1 cellular context compared by ENCODE assay signal in genomic region chr6:31815025-31815838, GRCh38.
TF ChIP-seq lines count a peak whose summit lies in the region.

HSPA1A (plus strand) TSS chr6:31815543; CDS start chr6:31815757, 214 bp downstream.
HSPA1L (minus strand) TSS chr6:31815283; CDS start chr6:31811972, 3,311 bp downstream.

TF ChIP-seq in HepG2, 621 proteins besides CTCF, POLR2A, EP300 and RAD21 (continued from another document and continues in another):
- TF ChIP-seq MLX (CRISPR knock-in tag; IDR thresholded peaks at IDR 0.05) (no peak), TCF7L2 (IDR thresholded peaks at IDR 0.05; ENCODE audit: low read depth, low read length) (no peak), RFX5 (IDR thresholded peaks at IDR 0.05; ENCODE audit: low read depth, low read length) (peak; percentile 52; the same call in 1 of the 2 replicates), RXRA (CRISPR knock-in tag; IDR thresholded peaks at IDR 0.05) (no peak), ZBTB7A (CRISPR knock-in tag; IDR thresholded peaks at IDR 0.05) (no peak), ZNF878 (CRISPR knock-in tag; IDR thresholded peaks at IDR 0.05) (no peak), NFE2L2 (IDR thresholded peaks at IDR 0.05; ENCODE audit: low read length) (no peak), LCORL (IDR thresholded peaks at IDR 0.05) (no peak), LCORL (CRISPR knock-in tag; IDR thresholded peaks at IDR 0.05) (peak; percentile 61; the same call in 1 of the 2 replicates), ZNF282 (IDR thresholded peaks at IDR 0.05; ENCODE audit: partially characterized antibody) (no peak), SMARCC2 (IDR thresholded peaks at IDR 0.05) (no peak), RFX1 (IDR thresholded peaks at IDR 0.05) (peak; percentile 21; the same call in 1 of the 2 replicates), FOXK1 (CRISPR knock-in tag; IDR thresholded peaks at IDR 0.05; ENCODE audit: borderline replicate concordance, low read depth) (no peak), ZNF468 (CRISPR knock-in tag; IDR thresholded peaks at IDR 0.05) (no peak), ZNF576 (CRISPR knock-in tag; IDR thresholded peaks at IDR 0.05) (no peak), IRF1 (CRISPR knock-in tag; IDR thresholded peaks at IDR 0.05; ENCODE audit: low read depth) (no peak), ZNF7 (CRISPR knock-in tag; IDR thresholded peaks at IDR 0.05) (no peak), ZNF607 (CRISPR knock-in tag; IDR thresholded peaks at IDR 0.05; ENCODE audit: borderline replicate concordance) (no peak; the same call in 1 of the 2 replicates), SOX13 (IDR thresholded peaks at IDR 0.05) (0 out of 2 replicates have a peak, but pooled peaks have one; percentile 39), SOX13 (CRISPR knock-in tag; conservative IDR thresholded peaks at IDR 0.05 in 1 of 2, IDR thresholded peaks at IDR 0.05 in 1 of 2) (no peak), ZNF432 (CRISPR knock-in tag; IDR thresholded peaks at IDR 0.05; ENCODE audit: borderline replicate concordance) (no peak), ZNF788 (CRISPR knock-in tag; IDR thresholded peaks at IDR 0.05; ENCODE audit: borderline replicate concordance) (peak; percentile 40; the same call in 1 of the 2 replicates), MYNN (CRISPR knock-in tag; IDR thresholded peaks at IDR 0.05; ENCODE audit: low read depth) (no peak), CBX5 (CRISPR knock-in tag; IDR thresholded peaks at IDR 0.05; ENCODE audit: borderline replicate concordance) (no peak), YEATS2 (CRISPR knock-in tag; IDR thresholded peaks at IDR 0.05; ENCODE audit: borderline replicate concordance) (no peak; the same call in 1 of the 2 replicates), NR2F2 (IDR thresholded peaks at IDR 0.05; ENCODE audit: borderline replicate concordance, low read depth) (peak; percentile 37; the same call in 1 of the 2 replicates), ZNF263 (CRISPR knock-in tag; IDR thresholded peaks at IDR 0.05) (peak; percentile 25; the same call in 1 of the 2 replicates), ZNF660 (CRISPR knock-in tag; IDR thresholded peaks at IDR 0.05; ENCODE audit: borderline replicate concordance, low read depth) (no peak), SP1 (IDR thresholded peaks at IDR 0.05) (no peak), SP1 (CRISPR knock-in tag; IDR thresholded peaks at IDR 0.05) (no peak), TEAD3 (CRISPR knock-in tag; optimal IDR thresholded peaks at IDR 0.05; ENCODE audit: borderline replicate concordance) (peak; percentile 51), ZKSCAN5 (CRISPR knock-in tag; IDR thresholded peaks at IDR 0.05) (no peak), ZFP37 (CRISPR knock-in tag; IDR thresholded peaks at IDR 0.05; ENCODE audit: borderline replicate concordance) (no peak), KAT2B (IDR thresholded peaks at IDR 0.05; ENCODE audit: borderline replicate concordance, low read depth, low read length) (no peak), ATF4 (CRISPR knock-in tag; IDR thresholded peaks at IDR 0.05) (peak in 1 of 2 experiments; percentile 29; a peak in 1 of 4 replicates), ZNF572 (CRISPR knock-in tag; IDR thresholded peaks at IDR 0.05) (no peak), PRMT3 (CRISPR knock-in tag; IDR thresholded peaks at IDR 0.05; ENCODE audit: borderline replicate concordance, low read depth) (no peak), E2F5 (CRISPR knock-in tag; conservative IDR thresholded peaks at IDR 0.05) (no peak), CHD2 (IDR thresholded peaks at IDR 0.05; ENCODE audit: low read depth, low read length) (no peak), ISX (CRISPR knock-in tag; conservative IDR thresholded peaks at IDR 0.05) (no peak), ZGPAT (CRISPR knock-in tag; IDR thresholded peaks at IDR 0.05) (peak; percentile 36; the same call in 1 of the 2 replicates), ZNF781 (CRISPR knock-in tag; IDR thresholded peaks at IDR 0.05; ENCODE audit: borderline replicate concordance, not compliant biosample characterization) (no peak), ZNF441 (CRISPR knock-in tag; IDR thresholded peaks at IDR 0.05; ENCODE audit: borderline replicate concordance) (peak; percentile 34; the same call in 1 of the 2 replicates), TMF1 (CRISPR knock-in tag; IDR thresholded peaks at IDR 0.05; ENCODE audit: low read depth) (no peak), ZFP36 (IDR thresholded peaks at IDR 0.05; ENCODE audit: borderline replicate concordance, low read depth, low read length, partially characterized antibody) (no peak), ZHX2 (IDR thresholded peaks at IDR 0.05; ENCODE audit: low read depth) (no peak), ZHX2 (CRISPR knock-in tag; IDR thresholded peaks at IDR 0.05; ENCODE audit: borderline replicate concordance) (no peak), FOXO4 (CRISPR knock-in tag; conservative IDR thresholded peaks at IDR 0.05) (no peak), NKX3-1 (CRISPR knock-in tag; IDR thresholded peaks at IDR 0.05) (no peak), HES4 (CRISPR knock-in tag; IDR thresholded peaks at IDR 0.05; ENCODE audit: borderline replicate concordance) (0 out of 2 replicates have a peak, but pooled peaks have one; percentile 56), ZNF333 (CRISPR knock-in tag; IDR thresholded peaks at IDR 0.05; ENCODE audit: borderline replicate concordance) (no peak), ZNF570 (CRISPR knock-in tag; IDR thresholded peaks at IDR 0.05; ENCODE audit: borderline replicate concordance) (no peak), ZNF552 (CRISPR knock-in tag; IDR thresholded peaks at IDR 0.05; ENCODE audit: borderline replicate concordance) (0 out of 2 replicates have a peak, but pooled peaks have one; percentile 28), HMG20B (CRISPR knock-in tag; conservative IDR thresholded peaks at IDR 0.05) (peak; percentile 58; the same call in 1 of the 2 replicates), TEAD2 (CRISPR knock-in tag; IDR thresholded peaks at IDR 0.05) (no peak), ETS1 (CRISPR knock-in tag; IDR thresholded peaks at IDR 0.05) (no peak), CHCHD3 (CRISPR knock-in tag; IDR thresholded peaks at IDR 0.05) (no peak), IRF9 (CRISPR knock-in tag; IDR thresholded peaks at IDR 0.05; ENCODE audit: borderline replicate concordance) (peak; percentile 61; the same call in 1 of the 2 replicates)
